Comparison of ENCODE assay signal across 8 cellular contexts in the genomic region with DNA sequence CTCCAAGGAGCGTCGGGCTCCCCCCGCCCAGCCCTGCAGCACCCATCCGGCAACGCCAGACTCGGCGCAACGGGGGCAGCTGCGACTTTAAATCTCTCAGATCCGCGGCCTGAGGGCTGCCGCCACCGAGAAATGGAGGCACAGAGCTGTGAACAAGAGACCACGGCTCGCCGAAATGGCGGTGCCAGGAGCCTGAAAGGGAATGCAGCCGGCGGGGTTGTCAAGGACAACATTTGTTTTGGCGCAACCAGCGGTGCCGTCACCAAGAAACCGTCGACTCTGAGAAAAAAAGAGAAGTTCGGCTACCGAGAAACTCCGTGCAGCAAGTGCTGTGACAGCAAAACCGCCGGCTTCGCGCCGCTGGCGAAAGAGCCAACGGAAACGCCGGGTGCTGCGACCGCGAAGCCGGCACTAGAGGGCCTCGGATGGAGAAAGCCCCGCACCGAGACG. TPM values are rescaled to one million over a fixed set of nuclear protein-coding genes. Genes with fewer than 3 reads are reported as not detected.
DNase-seq lines count a peak whose midpoint lies in the region; ATAC-seq, FAIRE-seq and TF ChIP-seq lines count a peak whose summit lies in the region.

No MANE protein-coding gene starts in this region.

- no peak for TF ChIP-seq EP300 in A549 (IDR thresholded peaks at IDR 0.05)

- peaks cover 6% of the 10 kb centered on the region; the same call in 2 of the 3 replicates for H3K4me1 ChIP-seq in A549
- H3K4me1 ChIP-seq in lung (ENCODE audit: control insufficient read depth in 2 of 2, insufficient read depth in 2 of 2, low read length in 2 of 2), result peaks cover 0 to 8% of the 10 kb centered on the region in 2 donors

- peak; percentile 35 to 82 for DNase-seq in A549 (ENCODE audit: low read depth in 1 of 2, low spot score in 1 of 2)
- peak; percentile 70 for DNase-seq in NCI-H2196 treated with DMSO at 0.1 percent for 48 hours (lab: John Stamatoyannopoulos, UW; ENCODE audit: unreplicated experiment)
- DNase-seq in activated CD4-positive, alpha-beta T cell treated with anti-CD3 and anti-CD28 coated beads for 1 hour, result peak; percentile 71
- DNase-seq in lung (ENCODE audit: low spot score), result peak; percentile 80
- peak; percentile 72 for DNase-seq in stimulated activated CD8-positive, alpha-beta memory T cell treated with anti-CD3 and anti-CD28 coated beads, Interleukin-15, amount 100 ng/mL, for 1 hour (ENCODE audit: low read depth)

- H3K27me3 ChIP-seq in lung (ENCODE audit: control insufficient read depth, insufficient read depth), result no peaks in the 10 kb centered on the region

- no peak for TF ChIP-seq POLR2A in A549 (IDR thresholded peaks at IDR 0.05; ENCODE audit: low read length)

- CTCF ChIA-PET in A549 (lab: Yijun Ruan, JAX), result interaction anchor here (0.5 to 3.2 kb wide), 34 partner anchors 9 to 347 kb away, joined by 3 to 72 read pairs (median 5); partner anchors contain the start of gene ZNF131

- H3K4me2 ChIP-seq in A549, result peak overlapping the region; percentile 97

- H3K27ac Mint-ChIP-seq in dendritic cell treated with granulocyte-macrophage colony-stimulating factor and Interleukin-4, amounts not matched to agents 40 ng/mL and 50 ng/mL, for 4 days, result peak overlapping the region; percentile 100

- no peaks in the 10 kb centered on the region for H3K9me3 ChIP-seq in A549
- H3K9me3 ChIP-seq in lung (ENCODE audit: control insufficient read depth in 2 of 2, insufficient read depth in 1 of 2, low read length in 1 of 2), result peaks cover 0 to 1% of the 10 kb centered on the region in 2 donors

- H3K4me1 Mint-ChIP-seq in dendritic cell treated with granulocyte-macrophage colony-stimulating factor and Interleukin-4, amounts not matched to agents 40 ng/mL and 50 ng/mL, for 4 days (ENCODE audit: low read depth), result peaks cover 51% of the 10 kb centered on the region

- WGBS in A549 (ENCODE audit: missing lambda C conversion rate), result under 1% methylated on average over 31 of the region's 44 CpGs
- WGBS in lung, 2 donors, result 1% methylated on average over 43 to 44 of the region's 44 CpGs

- ATAC-seq in A549 (peak; percentile 49 to 52), GM18511 (IDR thresholded peaks at IDR 0.05; ENCODE audit: unreplicated experiment) (peak; percentile 31), HG03045 (IDR thresholded peaks at IDR 0.05; ENCODE audit: unreplicated experiment) (peak; percentile 24), lung (ENCODE audit: insufficient read depth, low FRiP score) (peak; percentile 29)

- H3K27ac ChIP-seq in A549 (peak overlapping the region; percentile 85 to 93), lung (ENCODE audit: low read depth in 1 of 2, low read length in 1 of 2) (peak overlapping the region; percentile 80 to 99)

- H3K4me3 ChIP-seq in A549 (peak overlapping the region; percentile 50), lung (peak overlapping the region; percentile 66)

- no peaks in the 10 kb centered on the region for H3K9me3 Mint-ChIP-seq in dendritic cell treated with granulocyte-macrophage colony-stimulating factor and Interleukin-4, amounts not matched to agents 40 ng/mL and 50 ng/mL, for 4 days

- peak; percentile 22; the same call in 1 of the 3 replicates for TF ChIP-seq CTCF in A549 (IDR thresholded peaks at IDR 0.05)
- TF ChIP-seq CTCF in lung (IDR thresholded peaks at IDR 0.05; ENCODE audit: control extremely low read depth, extremely low read depth), result no peak

- H3K4me3 Mint-ChIP-seq in dendritic cell treated with granulocyte-macrophage colony-stimulating factor and Interleukin-4, amounts not matched to agents 40 ng/mL and 50 ng/mL, for 4 days, result peak overlapping the region; percentile 88

- no peaks in the 10 kb centered on the region for H3K36me3 ChIP-seq in lung (ENCODE audit: control insufficient read depth in 2 of 2, insufficient read depth in 2 of 2, low read length in 2 of 2)

- no peak for FAIRE-seq in A549 (lab: Jason Lieb, UNC)

- peaks cover 20% of the 10 kb centered on the region for H3K36me3 Mint-ChIP-seq in dendritic cell treated with granulocyte-macrophage colony-stimulating factor and Interleukin-4, amounts not matched to agents 40 ng/mL and 50 ng/mL, for 4 days (ENCODE audit: low read depth)

- TF ChIP-seq RAD21 in A549 (conservative IDR thresholded peaks at IDR 0.05 in 1 of 2, IDR thresholded peaks at IDR 0.05 in 1 of 2), result 0 out of 5 replicates have a peak, but pooled peaks of 1 of the 2 experiments have one; percentile 10

- H3K27me3 Mint-ChIP-seq in dendritic cell treated with granulocyte-macrophage colony-stimulating factor and Interleukin-4, amounts not matched to agents 40 ng/mL and 50 ng/mL, for 4 days, result no peaks in the 10 kb centered on the region

- POLR2A ChIA-PET in A549 (lab: Yijun Ruan, JAX), result interaction anchor here (0.6 to 3.2 kb wide), 16 partner anchors 19 to 442 kb away, joined by 3 to 53 read pairs (median 5); partner anchors contain the start of genes TMEM267 and ZNF131

- intact Hi-C loops in dendritic cell treated with granulocyte-macrophage colony-stimulating factor and Interleukin-4, amounts not matched to agents 40 ng/mL and 50 ng/mL, for 4 days (cut with micrococcal nuclease), result loop anchor here (1.0 kb wide), 1 partner anchor 79 kb away; no protein-coding TSS in a partner anchor

TF ChIP-seq in A549, 52 proteins besides CTCF, POLR2A, EP300 and RAD21:
- TF ChIP-seq NPAS2 (CRISPR knock-in tag; IDR thresholded peaks at IDR 0.05; ENCODE audit: borderline replicate concordance) (no peak), ATOH8 (CRISPR knock-in tag; IDR thresholded peaks at IDR 0.05; ENCODE audit: low read depth) (no peak), MAFK (IDR thresholded peaks at IDR 0.05; ENCODE audit: partially characterized antibody) (peak; percentile 89), EHF (CRISPR knock-in tag; IDR thresholded peaks at IDR 0.05) (0 out of 2 replicates have a peak, but pooled peaks have one; percentile 34), RNF2 (IDR thresholded peaks at IDR 0.05; ENCODE audit: borderline replicate concordance, low read depth) (peak; percentile 50; the same call in 1 of the 2 replicates), SMC3 (IDR thresholded peaks at IDR 0.05) (peak; percentile 23; the same call in 1 of the 3 replicates), MYC (IDR thresholded peaks at IDR 0.05; ENCODE audit: borderline replicate concordance, low read length) (peak; percentile 53; the same call in 1 of the 2 replicates)

RNA-seq across cellular contexts. Expression of gene ANXA2R, which starts 2.1 kb away (rescaled TPM):
- polyA plus RNA-seq in A549 (2011; rRNA removed) (1.7 and 1.8 TPM in 2 replicates), A549 (2017; fragmentation: RNase III; extraction: RNeasy Plus Mini Kit Qiagen cat#74134 plus additional on column Dnase treatment) (1.7 to 2.1 TPM (median 2.1 TPM) in 3 replicates), lung (1 to 10 TPM; 4.4 to 5.2 TPM)
- polyA plus RNA-seq in A549 (2012; cell fraction: cytosol; rRNA removed), result 2.4 and 2.7 TPM in 2 replicates
- polyA plus RNA-seq in A549 (2012; cell fraction: nucleus; rRNA removed), result 3.3 and 3.7 TPM in 2 replicates
- polyA minus RNA-seq in A549 (2011; rRNA and poly(A)+ RNA removed), result 3.2 and 3.8 TPM in 2 replicates
- 1 to 10 TPM; 4.0 to 5.2 TPM for total RNA-seq in lung

Comparison
In these comparisons a context has a peak if more than half of its experiments do, and no peak if none do; other contexts are left out.
1. Peak in every context shown above with its lines: DNase-seq, ATAC-seq, H3K4me3 ChIP-seq and H3K27ac ChIP-seq.